1 cellular context compared by ENCODE assay signal in genomic region chr11:6733326-6734030, GRCh38.
TF ChIP-seq lines count a peak whose summit lies in the region.

No MANE protein-coding gene starts in this region.

TF ChIP-seq in GM12878, 131 proteins besides CTCF, POLR2A, EP300 and RAD21:
- TF ChIP-seq POLR2AphosphoS2 (IDR thresholded peaks at IDR 0.05; ENCODE audit: low read depth, low read length): no peak
- no peak for TF ChIP-seq GATAD2B (conservative IDR thresholded peaks at IDR 0.05; ENCODE audit: low read depth)
- TF ChIP-seq GABPA (IDR thresholded peaks at IDR 0.05; ENCODE audit: low read depth): no peak
- no peak for TF ChIP-seq RB1 (IDR thresholded peaks at IDR 0.05; ENCODE audit: borderline replicate concordance)
- TF ChIP-seq ZBTB40 (IDR thresholded peaks at IDR 0.05; ENCODE audit: borderline replicate concordance): no peak
- no peak for TF ChIP-seq PRDM15 (CRISPR knock-in tag; IDR thresholded peaks at IDR 0.05)
- TF ChIP-seq ETV6 (conservative IDR thresholded peaks at IDR 0.05 in 1 of 2, IDR thresholded peaks at IDR 0.05 in 1 of 2; ENCODE audit: borderline replicate concordance in 1 of 2, low read depth in 1 of 2): no peak
- no peak for TF ChIP-seq RELB (IDR thresholded peaks at IDR 0.05; ENCODE audit: low read depth)
- no peak for TF ChIP-seq SMARCA5 (IDR thresholded peaks at IDR 0.05)
- no peak for TF ChIP-seq PKNOX1 (IDR thresholded peaks at IDR 0.05)
